Comparison of ENCODE assay signal across 13 cellular contexts in the genomic region with DNA sequence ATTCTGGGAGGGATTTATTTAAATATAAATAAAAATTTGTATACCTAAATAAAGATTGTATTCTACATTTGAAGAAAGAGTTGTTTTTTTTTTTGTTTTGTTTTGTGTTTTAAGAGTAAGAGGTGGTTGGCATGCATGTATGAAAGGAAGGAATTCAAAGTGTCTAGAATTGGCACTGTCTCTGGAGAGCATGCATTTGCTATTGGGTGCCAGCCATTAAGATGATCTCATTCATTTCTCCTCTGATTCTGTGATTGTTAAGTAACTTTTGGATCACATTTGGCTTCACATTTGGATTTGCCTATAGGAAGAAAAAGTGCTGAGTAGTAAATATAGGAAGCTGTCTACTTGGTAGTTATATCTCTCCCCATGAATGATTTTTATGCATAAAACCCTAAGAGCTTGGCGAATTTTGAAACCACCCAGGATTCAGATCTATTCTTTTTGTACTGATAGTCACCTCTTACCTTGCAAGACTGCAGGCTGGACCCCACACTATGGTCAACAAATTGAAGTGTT.
"Had no signal": no experiment of that assay in that cellular context is flagged by ENCODE, and none has a peak within 500 bp of the region (broad histone marks: within the 10 kb centered on the region; RNA-seq: fewer than 3 reads in every experiment).

No MANE protein-coding gene starts in this region.

- DNase-seq: activated CD4-positive, alpha-beta memory T cell treated with anti-CD3 and anti-CD28 coated beads, Interleukin-2, amount 10 ng/mL, durations not matched to agents 7 days and 5 days; activated CD4-positive, alpha-beta T cell treated with anti-CD3 and anti-CD28 coated beads for 4 hours; activated effector memory CD4-positive, alpha-beta T cell treated with anti-CD3 and anti-CD28 coated beads, Interleukin-2, amount 50 U/mL, for 16 hours; activated T-cell treated with anti-CD3 and anti-CD28 coated beads, Interleukin-2, amount 50 U/mL, for 48 hours; amygdala; brain microvascular endothelial cell; effector memory CD4-positive, alpha-beta T cell; islet precursor cell; stimulated activated CD4-positive, alpha-beta T cell treated with anti-CD3 and anti-CD28 coated beads, Interleukin-12 subunit alpha, Interleukin-12 subunit beta, amount 100 ng/mL, for 4 hours; stimulated activated CD4-positive, alpha-beta T cell treated with anti-CD3 and anti-CD28 coated beads, Interleukin-2, amount 100 ng/mL, for 24 hours; tibial artery had no signal

- H3K27me3 ChIP-seq: brain microvascular endothelial cell, hepatocyte, tibial artery had no signal

- H3K36me3 ChIP-seq: brain microvascular endothelial cell, tibial artery had no signal

- ATAC-seq: WTC11 had no signal

- H3K27ac ChIP-seq: brain microvascular endothelial cell, hepatocyte, tibial artery had no signal

- H3K4me3 ChIP-seq: hepatocyte, tibial artery had no signal

- H3K9me3 ChIP-seq: tibial artery had no signal
